ENCODE assay signal across 8 cellular contexts in genomic region chr15:51726302-51727073, GRCh38. TPM values are rescaled to one million over a fixed set of nuclear protein-coding genes. Genes with fewer than 3 reads are reported as not detected.
DNase-seq lines count a peak whose midpoint lies in the region; ATAC-seq and TF ChIP-seq lines count a peak whose summit lies in the region.

No MANE protein-coding gene starts in this region.

- peak; percentile 21 for TF ChIP-seq POLR2A in erythroblast (IDR thresholded peaks at IDR 0.05; ENCODE audit: low read length)
- no peak for TF ChIP-seq POLR2A in spleen (IDR thresholded peaks at IDR 0.05)

- peaks cover 22 to 100% (median 63%) of the 10 kb centered on the region in 6 donors for H3K4me1 ChIP-seq in spleen

- H3K9me3 ChIP-seq in spleen = no peaks in the 10 kb centered on the region

- peak overlapping the region in 6 of 10 donors; percentile 9 to 56 (median 42) for H3K4me3 Mint-ChIP-seq in naive thymus-derived CD8-positive, alpha-beta T cell

- H3K36me3 ChIP-seq in spleen = peaks cover 0 to 25% (median 4%) of the 10 kb centered on the region in 6 donors

- H3K27ac Mint-ChIP-seq in naive thymus-derived CD8-positive, alpha-beta T cell = peak overlapping the region; percentile 40 to 84 (median 75)

- 54 to 67% (median 60%) methylated on average over 5 of the region's 5 CpGs for WGBS in spleen, 5 donors

- intact Hi-C loops in spleen (cut with DNase I; ENCODE audit: low total_unique reads) = loop anchor here (10.0 kb wide), 1 partner anchor 48 kb away; no protein-coding TSS in a partner anchor

- H3K27me3 ChIP-seq in spleen (replicated peaks in 1 of 7) = no peaks in the 10 kb centered on the region

- peaks cover 30 to 77% (median 73%) of the 10 kb centered on the region in 4 donors for H3K4me1 Mint-ChIP-seq in naive thymus-derived CD8-positive, alpha-beta T cell

- POLR2A ChIA-PET in naive thymus-derived CD8-positive, alpha-beta T cell (lab: Charles Lee) = interaction anchor here (0.5 to 2.7 kb wide), 2 partner anchors 11 to 31 kb away, joined by 3 to 17 read pairs; partner anchors contain the start of gene LYSMD2

- no peaks in the 10 kb centered on the region for H3K27me3 Mint-ChIP-seq in naive thymus-derived CD8-positive, alpha-beta T cell

- no peak for TF ChIP-seq CTCF in spleen (IDR thresholded peaks at IDR 0.05 in 8 of 11, conservative IDR thresholded peaks at IDR 0.05 in 3 of 11)

- no peaks in the 10 kb centered on the region for H3K9me3 Mint-ChIP-seq in naive thymus-derived CD8-positive, alpha-beta T cell

- peak overlapping the region in 2 of 8 donors; percentile 11 to 47 for H3K27ac ChIP-seq in spleen

- H3K36me3 Mint-ChIP-seq in naive thymus-derived CD8-positive, alpha-beta T cell = peaks cover 0 to 37% (median 10%) of the 10 kb centered on the region in 3 donors

- DNase-seq in EH (ENCODE audit: low read depth) (peak; percentile 95), SW 1271 (lab: John Stamatoyannopoulos, UW) (peak; percentile 49 to 69), erythroblast (lab: John Stamatoyannopoulos, UW) (peak; percentile 13 to 40), spleen (no peak), hippocampal formation (lab: John Stamatoyannopoulos, UW) (no peak)
- DNase-seq in naive thymus-derived CD8-positive, alpha-beta T cell = peak in 1 of 10 donors; percentile 31

- H3K4me3 ChIP-seq in spleen = no peak overlapping the region

- peak; percentile 52 for ATAC-seq in GM19467 (IDR thresholded peaks at IDR 0.05; ENCODE audit: unreplicated experiment)
- peak; percentile 74 for ATAC-seq in HG03521 (IDR thresholded peaks at IDR 0.05; ENCODE audit: unreplicated experiment)
- peak in 1 of 2 donors; percentile 82 for ATAC-seq in naive thymus-derived CD8-positive, alpha-beta T cell

RNA-seq across cellular contexts. Expression of gene LYSMD2, which starts 11.0 kb away (rescaled TPM):
- total RNA-seq in naive thymus-derived CD8-positive, alpha-beta T cell = 10 to 100 TPM; 28.0 to 28.9 TPM
- 10 to 100 TPM; 29.6 to 53.7 (median 35.8) TPM for polyA plus RNA-seq in naive thymus-derived CD8-positive, alpha-beta T cell
- total RNA-seq in spleen = 10 to 100 TPM; 18.1 to 41.7 (median 24.2) TPM
- polyA plus RNA-seq in spleen = 10 to 100 TPM; 32.7 to 39.0 (median 35.5) TPM

RNA-seq across cellular contexts. Expression of gene TMOD2, which starts 24.9 kb away (rescaled TPM):
- 10 to 100 TPM; 19.9 to 21.0 TPM for total RNA-seq in naive thymus-derived CD8-positive, alpha-beta T cell
- 1 to 10 TPM; 2.9 to 4.4 (median 3.5) TPM for polyA plus RNA-seq in naive thymus-derived CD8-positive, alpha-beta T cell
- 10 to 100 TPM in 6 of 7 donors, 1 to 10 TPM in 1; 9.0 to 21.1 (median 15.9) TPM for total RNA-seq in spleen
- 1 to 10 TPM; 1.3 to 2.6 (median 1.6) TPM for polyA plus RNA-seq in spleen

RNA-seq across cellular contexts. Expression of gene SCG3, which starts 45.2 kb away (rescaled TPM):
- not detected for total RNA-seq in naive thymus-derived CD8-positive, alpha-beta T cell
- polyA plus RNA-seq in naive thymus-derived CD8-positive, alpha-beta T cell = not detected
- total RNA-seq in spleen = under 1 TPM in 1 of 7 donors, not detected in 6; 0.16 TPM
- polyA plus RNA-seq in spleen = under 1 TPM in 1 of 3 donors, not detected in 2; 0.06 TPM

Comparison
In these comparisons a context has a peak if more than half of its experiments do, and no peak if none do; other contexts are left out.
1. DNase-seq: peak in EH (single experiment), SW 1271 (2 of 2) and erythroblast (2 of 2); none in spleen (single experiment) and hippocampal formation (0 of 2).